Comparison of ENCODE assay signal across 38 cellular contexts in genomic region chr9:133680250-133680975, GRCh38. TPM values are rescaled to one million over a fixed set of nuclear protein-coding genes. Genes with fewer than 3 reads are reported as not detected.
DNase-seq lines count a peak whose midpoint lies in the region; ATAC-seq, FAIRE-seq and TF ChIP-seq lines count a peak whose summit lies in the region.
"Had no signal": no experiment of that assay in that cellular context is flagged by ENCODE, and none has a peak within 500 bp of the region (broad histone marks: within the 10 kb centered on the region; RNA-seq: fewer than 3 reads in every experiment).

No MANE protein-coding gene starts in this region.

- H3K36me3 Mint-ChIP-seq in CD4-positive, CD25-positive, alpha-beta regulatory T cell, result no peaks in the 10 kb centered on the region
- H3K36me3 Mint-ChIP-seq: activated CD8-positive, alpha-beta memory T cell treated with anti-CD3 and anti-CD28 coated beads, Interleukin-2, amount 10 ng/mL, durations not matched to agents 7 days and 5 days; stimulated activated naive B cell treated with anti-CD40 and anti-IgM and Interleukin-4, amounts not matched to agents 10 μg/mL and 1 μg/mL and 100 μg/mL, for 72 hours; WTC11 had no signal

- no peak overlapping the region for H3K27ac ChIP-seq in CD4-positive, CD25-positive, alpha-beta regulatory T cell (ENCODE audit: insufficient read depth, low read length, poor library complexity, severe bottlenecking)
- H3K27ac ChIP-seq in brain microvascular endothelial cell (no peak overlapping the region), kidney (ENCODE audit: low read depth in 2 of 2, low read length in 2 of 2) (peak overlapping the region; percentile 42 to 51), mammary epithelial cell (ENCODE audit: insufficient read depth, low read depth, low read length) (no peak overlapping the region)

- peaks cover 8 to 69% (median 36%) of the 10 kb centered on the region in 4 donors for H3K4me1 Mint-ChIP-seq in CD4-positive, CD25-positive, alpha-beta regulatory T cell

- no peak overlapping the region for H3K4me3 Mint-ChIP-seq in CD4-positive, CD25-positive, alpha-beta regulatory T cell
- H3K4me3 Mint-ChIP-seq: activated CD4-positive, alpha-beta T cell treated with anti-CD3 and anti-CD28 coated beads, Interleukin-2, amount 10 ng/mL, durations not matched to agents 24 days and 14 days; activated CD8-positive, alpha-beta memory T cell treated with anti-CD3 and anti-CD28 coated beads, Interleukin-2, amount 10 ng/mL, durations not matched to agents 7 days and 5 days; activated T-cell treated with anti-CD3 and anti-CD28 coated beads, Interleukin-2, amount 50 U/mL, for 4 hours; nephron progenitor cell; stimulated activated naive B cell treated with anti-CD40 and anti-IgM and Interleukin-4, amounts not matched to agents 10 μg/mL and 1 μg/mL and 100 μg/mL, for 72 hours; WTC11 had no signal

- H3K4me2 ChIP-seq in mammary epithelial cell (ENCODE audit: insufficient read depth, low read depth, low read length), result no peak overlapping the region

- H3K27me3 ChIP-seq in BE2C, result no peaks in the 10 kb centered on the region
- no peaks in the 10 kb centered on the region for H3K27me3 ChIP-seq in CD4-positive, CD25-positive, alpha-beta regulatory T cell (ENCODE audit: control insufficient read depth, insufficient read depth, low read length)
- no peaks in the 10 kb centered on the region for H3K27me3 ChIP-seq in brain microvascular endothelial cell (replicated peaks)
- H3K27me3 ChIP-seq in mammary epithelial cell (ENCODE audit: insufficient read depth, low read length), result no peaks in the 10 kb centered on the region
- H3K27me3 ChIP-seq: BLaER1 treated with 17β-estradiol and CSF1 and Interleukin-3, amounts not matched to agents 10 nM and 100 nM; ovary; upper lobe of left lung had no signal

- no peaks in the 10 kb centered on the region for H3K9me3 ChIP-seq in BE2C
- no peaks in the 10 kb centered on the region for H3K9me3 ChIP-seq in CD4-positive, CD25-positive, alpha-beta regulatory T cell (ENCODE audit: control insufficient read depth in 2 of 2, low read length in 2 of 2)
- H3K9me3 ChIP-seq in kidney (ENCODE audit: control insufficient read depth in 1 of 2, low read length in 2 of 2), result no peaks in the 10 kb centered on the region
- H3K9me3 ChIP-seq in mammary epithelial cell (replicated peaks; ENCODE audit: insufficient read depth, low read length), result no peaks in the 10 kb centered on the region
- H3K9me3 ChIP-seq: BLaER1 treated with 17β-estradiol and CSF1 and Interleukin-3, amounts not matched to agents 10 nM and 100 nM; mucosa of descending colon; ovary; upper lobe of left lung had no signal

- H4K20me1 ChIP-seq in mammary epithelial cell (ENCODE audit: insufficient read depth, low read length), result no peaks in the 10 kb centered on the region
- H4K20me1 ChIP-seq: BLaER1 treated with 17β-estradiol and CSF1 and Interleukin-3, amounts not matched to agents 10 nM and 100 nM had no signal

- H3K9ac ChIP-seq in kidney (ENCODE audit: low read length in 2 of 2) (no peak overlapping the region), mammary epithelial cell (ENCODE audit: insufficient read depth, low read length) (no peak overlapping the region)

- ATAC-seq in CD4-positive, CD25-positive, alpha-beta regulatory T cell (ENCODE audit: low read depth in 2 of 2), result no peak
- ATAC-seq in GM21528 (IDR thresholded peaks at IDR 0.05; ENCODE audit: low FRiP score, unreplicated experiment) (no peak), GM21367 (IDR thresholded peaks at IDR 0.05; ENCODE audit: unreplicated experiment) (no peak)
- ATAC-seq: activated CD8-positive, alpha-beta memory T cell treated with anti-CD3 and anti-CD28 coated beads, Interleukin-2, amount 10 ng/mL, durations not matched to agents 7 days and 5 days; activated T-cell treated with anti-CD3 and anti-CD28 coated beads, Interleukin-2, amount 50 U/mL, for 4 hours; esophagus mucosa; mucosa of descending colon; stimulated activated naive B cell treated with anti-CD40 and anti-IgM and Interleukin-4, amounts not matched to agents 10 μg/mL and 1 μg/mL and 100 μg/mL, for 72 hours; WTC11 had no signal

- no peaks in the 10 kb centered on the region for H3K79me2 ChIP-seq in mammary epithelial cell (ENCODE audit: insufficient read depth, low read length)

- TF ChIP-seq CTCF in BE2C (IDR thresholded peaks at IDR 0.05; ENCODE audit: low read depth, low read length) (no peak; the same call in 1 of the 2 replicates), brain microvascular endothelial cell (IDR thresholded peaks at IDR 0.05; ENCODE audit: low read depth, low read length, missing control alignments) (peak; percentile 22), kidney (IDR thresholded peaks at IDR 0.05; ENCODE audit: borderline replicate concordance, extremely low read depth, insufficient read depth) (no peak), mammary epithelial cell (conservative IDR thresholded peaks at IDR 0.05 in 1 of 2, IDR thresholded peaks at IDR 0.05 in 1 of 2; ENCODE audit: extremely low read depth in 1 of 2, insufficient read depth in 1 of 2, low read depth in 1 of 2, low read length in 2 of 2) (no peak)

- DNase-seq in BE2C (peak; percentile 7), brain microvascular endothelial cell (no peak), kidney (peak; percentile 70), mammary epithelial cell (no peak)
- no peak for DNase-seq in CD4-positive, CD25-positive, alpha-beta regulatory T cell
- DNase-seq: activated CD4-positive, alpha-beta T cell treated with anti-CD3 and anti-CD28 coated beads, Interleukin-2, amount 10 ng/mL, durations not matched to agents 24 days and 14 days; activated CD8-positive, alpha-beta memory T cell treated with anti-CD3 and anti-CD28 coated beads, Interleukin-2, amount 10 ng/mL, durations not matched to agents 7 days and 5 days; activated naive CD4-positive, alpha-beta T cell; activated T-cell treated with anti-CD3 and anti-CD28 coated beads, Interleukin-2, amount 50 U/mL, for 4 hours; DND-41; foreskin fibroblast; GF-D8; GOT3; islet precursor cell; NCI-H1092; NCI-H1694 treated with DMSO at 0.1 percent for 48 hours; NCI-H2171; NCI-H82; nephron progenitor cell; retina; small intestine; stimulated activated naive B cell treated with anti-CD40 and anti-IgM and Interleukin-4, amounts not matched to agents 10 μg/mL and 1 μg/mL and 100 μg/mL, for 72 hours; SW 1271; T1000 had no signal

- H3K36me3 ChIP-seq in BE2C (no peaks in the 10 kb centered on the region), brain microvascular endothelial cell (replicated peaks) (no peaks in the 10 kb centered on the region), kidney (ENCODE audit: control insufficient read depth in 1 of 2, insufficient read depth in 2 of 2, low read length in 2 of 2) (no peaks in the 10 kb centered on the region), mammary epithelial cell (ENCODE audit: insufficient read depth, low read length) (no peaks in the 10 kb centered on the region)
- H3K36me3 ChIP-seq in CD4-positive, CD25-positive, alpha-beta regulatory T cell (ENCODE audit: control insufficient read depth, insufficient read depth, low read length), result no peaks in the 10 kb centered on the region
- H3K36me3 ChIP-seq: BLaER1 treated with 17β-estradiol and CSF1 and Interleukin-3, amounts not matched to agents 10 nM and 100 nM; ovary; upper lobe of left lung had no signal

- H3K4me1 ChIP-seq in BE2C, result peaks cover 36% of the 10 kb centered on the region
- H3K4me1 ChIP-seq in CD4-positive, CD25-positive, alpha-beta regulatory T cell (ENCODE audit: control insufficient read depth, insufficient read depth, low read length, poor library complexity, severe bottlenecking), result peaks cover 61% of the 10 kb centered on the region
- peaks cover 5 to 8% of the 10 kb centered on the region in 2 donors for H3K4me1 ChIP-seq in kidney (ENCODE audit: control insufficient read depth in 1 of 2, insufficient read depth in 1 of 2, low read depth in 1 of 2, low read length in 2 of 2)
- H3K4me1 ChIP-seq in mammary epithelial cell (ENCODE audit: insufficient read depth, low read length), result no peaks in the 10 kb centered on the region

- in situ Hi-C loops in brain microvascular endothelial cell (cut with HindIII; ENCODE audit: low pct_ligation_motif_present, low sequenced_read_pairs) (no loop called here), mammary epithelial cell (cut with MboI; ENCODE audit: low sequenced_read_pairs in 2 of 2) (no loop called here)

- BruUV-seq in mammary epithelial cell (replicated peaks; lab: Mats Ljungman, UMichigan), result no TSS peak

- H3K27ac Mint-ChIP-seq in CD4-positive, CD25-positive, alpha-beta regulatory T cell, result peak overlapping the region; percentile 65 to 88 (median 79)
- H3K27ac Mint-ChIP-seq: activated CD4-positive, alpha-beta T cell treated with anti-CD3 and anti-CD28 coated beads, Interleukin-2, amount 10 ng/mL, durations not matched to agents 24 days and 14 days; activated CD8-positive, alpha-beta memory T cell treated with anti-CD3 and anti-CD28 coated beads, Interleukin-2, amount 10 ng/mL, durations not matched to agents 7 days and 5 days; stimulated activated naive B cell treated with anti-CD40 and anti-IgM and Interleukin-4, amounts not matched to agents 10 μg/mL and 1 μg/mL and 100 μg/mL, for 72 hours; WTC11 had no signal

- no peaks in the 10 kb centered on the region for H3K9me3 Mint-ChIP-seq in CD4-positive, CD25-positive, alpha-beta regulatory T cell
- H3K9me3 Mint-ChIP-seq: activated CD4-positive, alpha-beta T cell treated with anti-CD3 and anti-CD28 coated beads, Interleukin-2, amount 10 ng/mL, durations not matched to agents 24 days and 14 days; activated T-cell treated with anti-CD3 and anti-CD28 coated beads, Interleukin-2, amount 50 U/mL, for 4 hours; nephron progenitor cell; stimulated activated naive B cell treated with anti-CD40 and anti-IgM and Interleukin-4, amounts not matched to agents 10 μg/mL and 1 μg/mL and 100 μg/mL, for 72 hours; WTC11 had no signal

- H2AFZ ChIP-seq in mammary epithelial cell (ENCODE audit: low read depth, low read length), result no peak overlapping the region

- CTCF ChIA-PET in mammary epithelial cell (lab: Charles Lee; ENCODE audit: low non-redundant PET), result no interaction called here

- intact Hi-C loops in kidney (cut with DNase I), result no loop called here
- intact Hi-C loops in mammary epithelial cell (cut with micrococcal nuclease), result no loop called here

- H3K4me3 ChIP-seq in BE2C (ENCODE audit: low read depth, low read length) (no peak overlapping the region), brain microvascular endothelial cell (ENCODE audit: low read depth, low read length) (no peak overlapping the region), kidney (ENCODE audit: low read length in 2 of 2) (no peak overlapping the region), mammary epithelial cell (replicated peaks in 1 of 3; ENCODE audit: insufficient read depth in 1 of 3, low read depth in 2 of 3, low read length in 3 of 3) (no peak overlapping the region)
- H3K4me3 ChIP-seq in CD4-positive, CD25-positive, alpha-beta regulatory T cell (ENCODE audit: low read depth, low read length), result no peak overlapping the region
- H3K4me3 ChIP-seq: BLaER1 treated with 17β-estradiol and CSF1 and Interleukin-3, amounts not matched to agents 10 nM and 100 nM; lung; mucosa of descending colon; ovary had no signal

- dilution Hi-C loops in mammary epithelial cell (cut with HindIII; ENCODE audit: low sequenced_read_pairs), result no loop called here

- WGBS in mammary epithelial cell (ENCODE audit: low coverage, missing lambda C conversion rate), result 82% methylated on average over 12 of the region's 21 CpGs

- no peak for FAIRE-seq in kidney (lab: Jason Lieb, UNC)
- FAIRE-seq: D721Med, RCC 7860, small intestine had no signal

- no peaks in the 10 kb centered on the region for H3K27me3 Mint-ChIP-seq in CD4-positive, CD25-positive, alpha-beta regulatory T cell
- H3K27me3 Mint-ChIP-seq: activated CD4-positive, alpha-beta T cell treated with anti-CD3 and anti-CD28 coated beads, Interleukin-2, amount 10 ng/mL, durations not matched to agents 24 days and 14 days; activated CD8-positive, alpha-beta memory T cell treated with anti-CD3 and anti-CD28 coated beads, Interleukin-2, amount 10 ng/mL, durations not matched to agents 7 days and 5 days; stimulated activated naive B cell treated with anti-CD40 and anti-IgM and Interleukin-4, amounts not matched to agents 10 μg/mL and 1 μg/mL and 100 μg/mL, for 72 hours had no signal

RNA-seq across cellular contexts. Expression of gene DBH, which starts 44.2 kb away (rescaled TPM):
- polyA plus RNA-seq in BE2C (2012; ENCODE audit: insufficient read depth, insufficient read length, low read depth), result 42.7 TPM
- total RNA-seq in CD4-positive, CD25-positive, alpha-beta regulatory T cell, result 0.12 TPM
- polyA plus RNA-seq in CD4-positive, CD25-positive, alpha-beta regulatory T cell, result not detected
- total RNA-seq in kidney, result not detected
- polyA plus RNA-seq in kidney (ENCODE audit: insufficient read depth, low read depth, low replicate concordance), result 0.39 TPM
- not detected for total RNA-seq in mammary epithelial cell
- polyA plus RNA-seq in mammary epithelial cell, result not detected
- not detected for polyA minus RNA-seq in mammary epithelial cell
- total RNA-seq: activated CD4-positive, alpha-beta T cell treated with anti-CD3 and anti-CD28 coated beads, Interleukin-2, amount 10 ng/mL, durations not matched to agents 24 days and 14 days; activated CD8-positive, alpha-beta memory T cell treated with anti-CD3 and anti-CD28 coated beads, Interleukin-2, amount 10 ng/mL, durations not matched to agents 7 days and 5 days; activated T-cell treated with anti-CD3 and anti-CD28 coated beads, Interleukin-2, amount 50 U/mL, for 4 hours; esophagus mucosa; HT-29; mucosa of descending colon; NCI-H460; ovary had no signal
- polyA plus RNA-seq: AG04450 had no signal

RNA-seq across cellular contexts. Expression of gene SARDH, which starts 57.7 kb away (rescaled TPM):
- polyA plus RNA-seq in BE2C (2012; ENCODE audit: insufficient read depth, insufficient read length, low read depth), result 6.3 TPM
- 15.6 TPM for total RNA-seq in CD4-positive, CD25-positive, alpha-beta regulatory T cell
- polyA plus RNA-seq in CD4-positive, CD25-positive, alpha-beta regulatory T cell, result 1 to 10 TPM; 5.8 to 9.7 (median 8.2) TPM
- 4.6 TPM for total RNA-seq in kidney
- 12.0 TPM for polyA plus RNA-seq in kidney (ENCODE audit: insufficient read depth, low read depth, low replicate concordance)
- total RNA-seq in mammary epithelial cell, result 1 to 10 TPM in 1 of 2 donors, not detected in 1; 7.2 TPM
- polyA plus RNA-seq in mammary epithelial cell, result 0.28 TPM
- not detected for polyA minus RNA-seq in mammary epithelial cell

Comparison
In these comparisons a context has a peak if more than half of its experiments do, and no peak if none do; other contexts are left out.
1. DNase-seq: peak in BE2C (single experiment) and kidney (single experiment); none in CD4-positive, CD25-positive, alpha-beta regulatory T cell (0 of 3), brain microvascular endothelial cell (single experiment) and mammary epithelial cell (single experiment).
2. H3K27ac ChIP-seq: peak in kidney (2 of 2); none in CD4-positive, CD25-positive, alpha-beta regulatory T cell (single experiment), brain microvascular endothelial cell (single experiment) and mammary epithelial cell (single experiment).